26 cellular contexts compared by ENCODE assay signal in the genomic region with DNA sequence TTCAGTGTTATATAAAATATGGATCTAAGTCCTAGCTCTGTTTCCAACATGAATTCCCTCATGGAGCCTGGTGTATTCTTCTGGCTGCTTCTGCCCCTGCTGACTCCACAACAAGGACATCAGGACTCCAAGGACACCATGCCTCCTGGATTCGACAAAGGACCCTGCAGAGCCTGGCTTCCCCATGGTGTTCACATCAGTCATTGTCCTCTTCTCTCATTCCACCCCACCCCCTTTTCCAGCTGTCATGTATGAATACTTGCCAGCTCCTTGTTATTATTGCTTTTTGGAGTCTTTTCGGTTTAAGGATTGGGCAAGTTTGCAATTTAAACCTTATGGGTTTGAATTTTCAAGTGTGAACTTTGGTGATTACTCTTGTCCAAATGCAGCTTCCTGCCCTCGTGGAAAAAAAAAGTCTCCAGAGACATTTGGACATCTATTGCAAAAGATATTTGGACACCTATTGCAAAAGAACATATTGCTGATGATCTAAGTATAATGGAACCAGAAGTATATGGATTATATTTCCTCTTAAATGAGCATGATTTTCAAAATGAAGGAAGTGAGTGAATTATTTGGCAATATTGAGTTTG. TPM values are rescaled to one million over a fixed set of nuclear protein-coding genes. Genes with fewer than 3 reads are reported as not detected.
DNase-seq lines count a peak whose midpoint lies in the region; ATAC-seq and TF ChIP-seq lines count a peak whose summit lies in the region.
"Had no signal": no experiment of that assay in that cellular context is flagged by ENCODE, and none has a peak within 500 bp of the region (broad histone marks: within the 10 kb centered on the region; RNA-seq: fewer than 3 reads in every experiment).

No MANE protein-coding gene starts in this region.

- no peak overlapping the region for H2AFZ ChIP-seq in fibroblast of lung (ENCODE audit: low read length)
- H2AFZ ChIP-seq: parathyroid adenoma had no signal

- H3K9me3 ChIP-seq in fibroblast of lung (ENCODE audit: control insufficient read depth, insufficient read depth, low read depth, low read length) (no peaks in the 10 kb centered on the region), gastrocnemius medialis (no peaks in the 10 kb centered on the region)
- H3K9me3 ChIP-seq: esophagus squamous epithelium had no signal

- TF ChIP-seq CTCF in fibroblast of lung (conservative IDR thresholded peaks at IDR 0.05 in 1 of 2, IDR thresholded peaks at IDR 0.05 in 1 of 2; ENCODE audit: low read depth in 1 of 2, low read length in 2 of 2) (no peak), gastrocnemius medialis (IDR thresholded peaks at IDR 0.05 in 4 of 5, conservative IDR thresholded peaks at IDR 0.05 in 1 of 5) (no peak)

- ATAC-seq in gastrocnemius medialis (peak; percentile 72 to 73), GM19351 (IDR thresholded peaks at IDR 0.05; ENCODE audit: unreplicated experiment) (no peak), GM21390 (IDR thresholded peaks at IDR 0.05; ENCODE audit: unreplicated experiment) (no peak)
- ATAC-seq: naive thymus-derived CD8-positive, alpha-beta T cell had no signal

- H3K36me3 ChIP-seq in fibroblast of lung (ENCODE audit: control insufficient read depth, insufficient read depth, low read length) (no peaks in the 10 kb centered on the region), gastrocnemius medialis (no peaks in the 10 kb centered on the region)
- H3K36me3 ChIP-seq: esophagus squamous epithelium, WERI-Rb-1 had no signal

- no peak overlapping the region for H3K4me2 ChIP-seq in fibroblast of lung (ENCODE audit: extremely low read depth, insufficient read depth, low read length)
- H3K4me2 ChIP-seq: smooth muscle cell had no signal

- no peaks in the 10 kb centered on the region for H4K20me1 ChIP-seq in fibroblast of lung (ENCODE audit: control insufficient read depth, extremely low read depth, insufficient read depth, low read length)

- H3K27ac ChIP-seq in fibroblast of lung (ENCODE audit: insufficient read depth, low read length): peak overlapping the region; percentile 25
- peak overlapping the region in 3 of 4 donors; percentile 46 to 54 (median 54) for H3K27ac ChIP-seq in gastrocnemius medialis
- H3K27ac ChIP-seq: esophagus squamous epithelium, parathyroid adenoma, WERI-Rb-1 had no signal

- H3K9ac ChIP-seq in fibroblast of lung (ENCODE audit: insufficient read depth, low read length): no peak overlapping the region
- H3K9ac ChIP-seq: parathyroid adenoma had no signal

- H3K4me3 ChIP-seq in fibroblast of lung (replicated peaks in 1 of 4; ENCODE audit: control extremely low read depth in 1 of 4, insufficient read depth in 1 of 4, low read depth in 3 of 4, low read length in 4 of 4) (no peak overlapping the region), gastrocnemius medialis (no peak overlapping the region)
- H3K4me3 ChIP-seq: esophagus squamous epithelium, smooth muscle cell had no signal

- H3K4me1 ChIP-seq in fibroblast of lung (ENCODE audit: control insufficient read depth, extremely low read depth, insufficient read depth, low read length) (peaks cover 2% of the 10 kb centered on the region), gastrocnemius medialis (no peaks in the 10 kb centered on the region)
- H3K4me1 ChIP-seq: esophagus squamous epithelium, parathyroid adenoma had no signal

- DNase-seq in NOMO-1 treated with DMSO at 0.1 percent for 48 hours (lab: John Stamatoyannopoulos, UW; ENCODE audit: unreplicated experiment) (peak; percentile 30), NOMO-1 treated with dmso at 0.1 percent for 144 hours (lab: John Stamatoyannopoulos, UW; ENCODE audit: unreplicated experiment) (no peak), HS-5 (ENCODE audit: low read depth) (peak; percentile 73), fibroblast of lung (ENCODE audit: low read depth in 2 of 2) (peak in 1 of 2 donors; percentile 69), gastrocnemius medialis (peak in 1 of 2 donors; percentile 30), epidermal melanocyte (ENCODE audit: insufficient read length, low spot score) (no peak)
- DNase-seq: activated naive CD4-positive, alpha-beta T cell treated with Interleukin-2 at 50 U/mL for 16 hours; activated T-cell treated with anti-CD3 and anti-CD28 coated beads, Interleukin-2, amount 50 U/mL, for 1 hour; anterior cingulate cortex; cerebellar nuclear complex; DMS53; effector CD4-positive, alpha-beta T cell; esophagus squamous epithelium; hippocampal formation; KBM-7; naive thymus-derived CD8-positive, alpha-beta T cell; NCI-H1092 treated with DMSO at 0.1 percent for 48 hours; NCI-H524 treated with DMSO at 0.1 percent for 48 hours; OCI-M1; SHP77 treated with DMSO at 0.1 percent for 48 hours; stimulated activated CD4-positive, alpha-beta T cell treated with anti-CD3 and anti-CD28 coated beads, Interleukin-4, amount 100 ng/mL, for 24 hours; WERI-Rb-1 had no signal

- no peak for TF ChIP-seq POLR2A in gastrocnemius medialis (IDR thresholded peaks at IDR 0.05)

- H3K79me2 ChIP-seq in fibroblast of lung (ENCODE audit: control insufficient read depth, insufficient read depth, low read length): no peaks in the 10 kb centered on the region
- H3K79me2 ChIP-seq: parathyroid adenoma had no signal

- intact Hi-C loops in gastrocnemius medialis (cut with DNase I; ENCODE audit: low total_unique reads): no loop called here

- in situ Hi-C loops in gastrocnemius medialis (cut with MboI; ENCODE audit: low sequenced_read_pairs in 4 of 4): no loop called here

- H3K27me3 ChIP-seq in fibroblast of lung (ENCODE audit: control insufficient read depth, insufficient read depth, low read length) (no peaks in the 10 kb centered on the region), gastrocnemius medialis (no peaks in the 10 kb centered on the region)
- H3K27me3 ChIP-seq: esophagus squamous epithelium had no signal

RNA-seq across cellular contexts. Expression of a gene that starts 14.2 kb away (rescaled TPM):
- total RNA-seq in fibroblast of lung (0.17 and 0.26 TPM in 2 replicates), gastrocnemius medialis (1 to 10 TPM in 1 of 4 donors, under 1 TPM in 3; 0.63 to 2.2 (median 0.78) TPM)
- 0.07 and 0.10 TPM in 2 replicates for polyA plus RNA-seq in fibroblast of lung
- 0.07 TPM in 1 of 2 replicates, not detected in the other for polyA plus RNA-seq in fibroblast of lung (2012)
- polyA minus RNA-seq in fibroblast of lung (ENCODE audit: low replicate concordance): not detected in 2 replicates
- polyA plus RNA-seq: naive thymus-derived CD8-positive, alpha-beta T cell had no signal

Comparison
In these comparisons a context has a peak if more than half of its experiments do, and no peak if none do; other contexts are left out.
1. DNase-seq: peak in NOMO-1 treated with DMSO at 0.1 percent for 48 hours (single experiment) and HS-5 (single experiment); none in NOMO-1 treated with dmso at 0.1 percent for 144 hours (single experiment) and epidermal melanocyte (single experiment).
2. ATAC-seq: peak in gastrocnemius medialis (2 of 2); none in GM19351 (single experiment) and GM21390 (single experiment).